In genomic region chr10:30529373-30529998, GRCh38 we compare ENCODE assay signal across 8 cellular contexts.
DNase-seq lines count a peak whose midpoint lies in the region; ATAC-seq and TF ChIP-seq lines count a peak whose summit lies in the region.

No MANE protein-coding gene starts in this region.

- H3K4me1 Mint-ChIP-seq in CD14-positive monocyte (peaks cover 68% of the 10 kb centered on the region), IgD-negative memory B cell (peaks cover 35 to 43% (median 42%) of the 10 kb centered on the region in 3 donors), endothelial cell (ENCODE audit: unreplicated experiment) (no peaks in the 10 kb centered on the region)
- peaks cover 76% of the 10 kb centered on the region for H3K4me1 Mint-ChIP-seq in activated CD4-positive, alpha-beta memory T cell treated with anti-CD3 and anti-CD28 coated beads, Interleukin-2, amount 10 ng/mL, durations not matched to agents 7 days and 5 days

- no peaks in the 10 kb centered on the region for H3K36me3 ChIP-seq in hepatocyte (replicated peaks; ENCODE audit: insufficient read depth, low read depth)

- H3K4me2 ChIP-seq in hepatocyte = no peak overlapping the region

- intact Hi-C loops in CD14-positive monocyte (cut with micrococcal nuclease) = loop anchor here (1.0 to 5.0 kb wide), 3 partner anchors 35 to 97 kb away; partner anchors contain the start of gene MAP3K8 (in 1 of the 2)

- no peaks in the 10 kb centered on the region for H4K20me1 ChIP-seq in hepatocyte (ENCODE audit: insufficient read depth, poor library complexity, severe bottlenecking)

- H3K9me2 ChIP-seq in hepatocyte (replicated peaks; ENCODE audit: insufficient read depth) = no peaks in the 10 kb centered on the region

- peaks cover 0 to 2% (median 0%) of the 10 kb centered on the region in 3 donors for H3K27me3 Mint-ChIP-seq in CD14-positive monocyte (ENCODE audit: low read depth in 3 of 3)
- no peaks in the 10 kb centered on the region for H3K27me3 Mint-ChIP-seq in IgD-negative memory B cell
- peaks cover 5% of the 10 kb centered on the region for H3K27me3 Mint-ChIP-seq in activated CD4-positive, alpha-beta memory T cell treated with anti-CD3 and anti-CD28 coated beads, Interleukin-2, amount 10 ng/mL, durations not matched to agents 7 days and 5 days
- peaks cover 4% of the 10 kb centered on the region for H3K27me3 Mint-ChIP-seq in endothelial cell (ENCODE audit: unreplicated experiment)

- no peak overlapping the region for H2AFZ ChIP-seq in hepatocyte

- H3K36me3 Mint-ChIP-seq in CD14-positive monocyte (no peaks in the 10 kb centered on the region), IgD-negative memory B cell (peaks cover under 1% of the 10 kb centered on the region), endothelial cell (ENCODE audit: low read depth, unreplicated experiment) (no peaks in the 10 kb centered on the region)
- no peaks in the 10 kb centered on the region for H3K36me3 Mint-ChIP-seq in activated CD4-positive, alpha-beta memory T cell treated with anti-CD3 and anti-CD28 coated beads, Interleukin-2, amount 10 ng/mL, durations not matched to agents 7 days and 5 days (ENCODE audit: low read depth)

- ATAC-seq in GM21360 (IDR thresholded peaks at IDR 0.05; ENCODE audit: unreplicated experiment) = peak; percentile 70

- no peaks in the 10 kb centered on the region for H3K79me2 ChIP-seq in hepatocyte

- POLR2A ChIA-PET in activated CD4-positive, alpha-beta memory T cell treated with anti-CD3 and anti-CD28 coated beads, Interleukin-2, amount 10 ng/mL, durations not matched to agents 7 days and 5 days (lab: Charles Lee) = interaction anchor here (0.7 to 6.7 kb wide), 19 partner anchors 13 to 153 kb away, joined by 3 to 68 read pairs (median 4); partner anchors contain the start of gene MAP3K8

- H3K27ac ChIP-seq in hepatocyte = no peak overlapping the region

- H3K4me3 ChIP-seq in hepatocyte = no peak overlapping the region

- H3K27ac Mint-ChIP-seq in CD14-positive monocyte (peak overlapping the region; percentile 97 to 99 (median 98)), IgD-negative memory B cell (peak overlapping the region; percentile 96 to 98 (median 97)), endothelial cell (ENCODE audit: unreplicated experiment) (no peak overlapping the region)
- H3K27ac Mint-ChIP-seq in activated CD4-positive, alpha-beta memory T cell treated with anti-CD3 and anti-CD28 coated beads, Interleukin-2, amount 10 ng/mL, durations not matched to agents 7 days and 5 days = peak overlapping the region; percentile 97

- H3K9me3 Mint-ChIP-seq in CD14-positive monocyte (no peaks in the 10 kb centered on the region), IgD-negative memory B cell (no peaks in the 10 kb centered on the region), endothelial cell (ENCODE audit: unreplicated experiment) (no peaks in the 10 kb centered on the region)
- H3K9me3 Mint-ChIP-seq in activated CD4-positive, alpha-beta memory T cell treated with anti-CD3 and anti-CD28 coated beads, Interleukin-2, amount 10 ng/mL, durations not matched to agents 7 days and 5 days = no peaks in the 10 kb centered on the region

- H3K4me1 ChIP-seq in hepatocyte (ENCODE audit: insufficient read depth) = peaks cover 8% of the 10 kb centered on the region

- H3K27me3 ChIP-seq in hepatocyte = no peaks in the 10 kb centered on the region

- 95% methylated on average over 28 of the region's 28 CpGs for WGBS in hepatocyte (ENCODE audit: low lambda C conversion rate, missing lambda C conversion rate)

- CTCF ChIA-PET in activated CD4-positive, alpha-beta memory T cell treated with anti-CD3 and anti-CD28 coated beads, Interleukin-2, amount 10 ng/mL, durations not matched to agents 7 days and 5 days (lab: Charles Lee) = interaction anchor here (0.6 to 5.9 kb wide), 13 partner anchors 13 to 137 kb away, joined by 3 to 67 read pairs (median 4); partner anchors contain the start of gene MAP3K8

- DNase-seq in CD14-positive monocyte (ENCODE audit: low spot score) (peak; percentile 97), globus pallidus (ENCODE audit: low spot score) (peak; percentile 62), endothelial cell (ENCODE audit: low spot score) (no peak), hepatocyte (ENCODE audit: low spot score) (no peak)
- peak; percentile 90 for DNase-seq in activated CD4-positive, alpha-beta memory T cell treated with anti-CD3 and anti-CD28 coated beads, Interleukin-2, amount 10 ng/mL, durations not matched to agents 7 days and 5 days
- DNase-seq in stimulated activated CD4-positive, alpha-beta T cell treated with anti-CD3 and anti-CD28 coated beads, Interleukin-2, amount 100 ng/mL, for 24 hours = peak; percentile 72 to 74

- no peaks in the 10 kb centered on the region for H3K9me3 ChIP-seq in hepatocyte (ENCODE audit: low read depth)

- H3K4me3 Mint-ChIP-seq in CD14-positive monocyte = peak overlapping the region; percentile 71 to 85
- H3K4me3 Mint-ChIP-seq in IgD-negative memory B cell = peak overlapping the region; percentile 88 to 94 (median 90)
- H3K4me3 Mint-ChIP-seq in activated CD4-positive, alpha-beta memory T cell treated with anti-CD3 and anti-CD28 coated beads, Interleukin-2, amount 10 ng/mL, durations not matched to agents 7 days and 5 days = peak overlapping the region; percentile 71
- H3K4me3 Mint-ChIP-seq in endothelial cell (ENCODE audit: unreplicated experiment) = no peak overlapping the region

- TF ChIP-seq CTCF in CD14-positive monocyte (IDR thresholded peaks at IDR 0.05) (no peak), endothelial cell (IDR thresholded peaks at IDR 0.05; ENCODE audit: unreplicated experiment) (no peak), hepatocyte (IDR thresholded peaks at IDR 0.05; ENCODE audit: poor library complexity) (no peak)

Comparison
In these comparisons a context has a peak if more than half of its experiments do, and no peak if none do; other contexts are left out.
1. DNase-seq: peak in CD14-positive monocyte (single experiment), activated CD4-positive, alpha-beta memory T cell treated with anti-CD3 and anti-CD28 coated beads, Interleukin-2, amount 10 ng/mL, durations not matched to agents 7 days and 5 days (single experiment), globus pallidus (single experiment) and stimulated activated CD4-positive, alpha-beta T cell treated with anti-CD3 and anti-CD28 coated beads, Interleukin-2, amount 100 ng/mL, for 24 hours (2 of 2); none in endothelial cell (single experiment) and hepatocyte (single experiment).